ENCODE assay signal across 5 cellular contexts in genomic region chr6:100753421-100753820, GRCh38.
"Had no signal": no experiment of that assay in that cellular context is flagged by ENCODE, and none has a peak within 500 bp of the region (broad histone marks: within the 10 kb centered on the region; RNA-seq: fewer than 3 reads in every experiment).

No MANE protein-coding gene starts in this region.

- DNase-seq: H9, HCEC 1CT, IMR-90 had no signal

- ATAC-seq: GM23338, K562 had no signal
